2 cellular contexts compared by ENCODE assay signal in genomic region chr12:10030446-10030845, GRCh38.
TF ChIP-seq lines count a peak whose summit lies in the region.

Gene CLEC9A, plus strand, starts transcription at chr12:10030682. Its CDS starts 22,006 bp downstream, at chr12:10052688.

TF ChIP-seq in A549, 52 proteins besides CTCF, POLR2A, EP300 and RAD21 (continued from another document):
- TF ChIP-seq MAZ (IDR thresholded peaks at IDR 0.05; ENCODE audit: borderline replicate concordance, low read depth, low read length) (no peak), ZSCAN20 (CRISPR knock-in tag; IDR thresholded peaks at IDR 0.05) (no peak), EHMT2 (IDR thresholded peaks at IDR 0.05; ENCODE audit: low read depth) (no peak), CHD2 (IDR thresholded peaks at IDR 0.05; ENCODE audit: low read length, partially characterized antibody) (no peak), CBX2 (IDR thresholded peaks at IDR 0.05; ENCODE audit: borderline replicate concordance, low read depth) (no peak), CBX8 (IDR thresholded peaks at IDR 0.05) (no peak)

TF ChIP-seq in WTC11, 78 proteins besides CTCF, POLR2A, EP300 and RAD21 (continued from another document):
- TF ChIP-seq, protein P1, sequence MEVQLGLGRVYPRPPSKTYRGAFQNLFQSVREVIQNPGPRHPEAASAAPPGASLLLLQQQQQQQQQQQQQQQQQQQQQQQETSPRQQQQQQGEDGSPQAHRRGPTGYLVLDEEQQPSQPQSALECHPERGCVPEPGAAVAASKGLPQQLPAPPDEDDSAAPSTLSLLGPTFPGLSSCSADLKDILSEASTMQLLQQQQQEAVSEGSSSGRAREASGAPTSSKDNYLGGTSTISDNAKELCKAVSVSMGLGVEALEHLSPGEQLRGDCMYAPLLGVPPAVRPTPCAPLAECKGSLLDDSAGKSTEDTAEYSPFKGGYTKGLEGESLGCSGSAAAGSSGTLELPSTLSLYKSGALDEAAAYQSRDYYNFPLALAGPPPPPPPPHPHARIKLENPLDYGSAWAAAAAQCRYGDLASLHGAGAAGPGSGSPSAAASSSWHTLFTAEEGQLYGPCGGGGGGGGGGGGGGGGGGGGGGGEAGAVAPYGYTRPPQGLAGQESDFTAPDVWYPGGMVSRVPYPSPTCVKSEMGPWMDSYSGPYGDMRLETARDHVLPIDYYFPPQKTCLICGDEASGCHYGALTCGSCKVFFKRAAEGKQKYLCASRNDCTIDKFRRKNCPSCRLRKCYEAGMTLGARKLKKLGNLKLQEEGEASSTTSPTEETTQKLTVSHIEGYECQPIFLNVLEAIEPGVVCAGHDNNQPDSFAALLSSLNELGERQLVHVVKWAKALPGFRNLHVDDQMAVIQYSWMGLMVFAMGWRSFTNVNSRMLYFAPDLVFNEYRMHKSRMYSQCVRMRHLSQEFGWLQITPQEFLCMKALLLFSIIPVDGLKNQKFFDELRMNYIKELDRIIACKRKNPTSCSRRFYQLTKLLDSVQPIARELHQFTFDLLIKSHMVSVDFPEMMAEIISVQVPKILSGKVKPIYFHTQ (CRISPR knock-in tag; IDR thresholded peaks at IDR 0.05) = no peak
- no peak for TF ChIP-seq ZNF232 (CRISPR knock-in tag; IDR thresholded peaks at IDR 0.05)
- TF ChIP-seq, protein P2, sequence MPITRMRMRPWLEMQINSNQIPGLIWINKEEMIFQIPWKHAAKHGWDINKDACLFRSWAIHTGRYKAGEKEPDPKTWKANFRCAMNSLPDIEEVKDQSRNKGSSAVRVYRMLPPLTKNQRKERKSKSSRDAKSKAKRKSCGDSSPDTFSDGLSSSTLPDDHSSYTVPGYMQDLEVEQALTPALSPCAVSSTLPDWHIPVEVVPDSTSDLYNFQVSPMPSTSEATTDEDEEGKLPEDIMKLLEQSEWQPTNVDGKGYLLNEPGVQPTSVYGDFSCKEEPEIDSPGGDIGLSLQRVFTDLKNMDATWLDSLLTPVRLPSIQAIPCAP (CRISPR knock-in tag; IDR thresholded peaks at IDR 0.05) = no peak
- TF ChIP-seq ZNF121 (CRISPR knock-in tag; IDR thresholded peaks at IDR 0.05) = no peak
- no peak for TF ChIP-seq ZNF317 (CRISPR knock-in tag; IDR thresholded peaks at IDR 0.05; ENCODE audit: borderline replicate concordance, low read depth)
- TF ChIP-seq ZNF396 (CRISPR knock-in tag; IDR thresholded peaks at IDR 0.05; ENCODE audit: borderline replicate concordance) = no peak
- TF ChIP-seq ZMAT4 (CRISPR knock-in tag; IDR thresholded peaks at IDR 0.05) = no peak
- TF ChIP-seq TEAD4 (CRISPR knock-in tag; IDR thresholded peaks at IDR 0.05) = no peak
